Comparison of ENCODE assay signal across 20 cellular contexts in the genomic region with DNA sequence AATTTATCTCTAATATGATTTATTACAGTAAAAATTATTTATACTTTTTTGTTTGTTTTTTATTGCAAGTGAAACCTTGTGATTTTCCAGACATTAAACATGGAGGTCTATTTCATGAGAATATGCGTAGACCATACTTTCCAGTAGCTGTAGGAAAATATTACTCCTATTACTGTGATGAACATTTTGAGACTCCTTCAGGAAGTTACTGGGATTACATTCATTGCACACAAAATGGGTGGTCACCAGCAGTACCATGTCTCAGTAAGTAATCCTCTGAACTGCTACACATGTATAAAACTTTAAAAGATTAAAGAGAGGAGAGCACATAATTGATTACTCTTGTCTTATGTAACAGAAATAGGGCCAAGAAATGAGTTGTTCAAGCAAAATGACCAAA. TPM values are rescaled to one million over a fixed set of nuclear protein-coding genes. Genes with fewer than 3 reads are reported as not detected.
"Had no signal": no experiment of that assay in that cellular context is flagged by ENCODE, and none has a peak within 500 bp of the region (broad histone marks: within the 10 kb centered on the region; RNA-seq: fewer than 3 reads in every experiment).

No MANE protein-coding gene starts in this region.

- FAIRE-seq: endothelial cell of umbilical vein had no signal

- H3K27ac Mint-ChIP-seq: activated CD8-positive, alpha-beta memory T cell treated with anti-CD3 and anti-CD28 coated beads, Interleukin-2, amount 10 ng/mL, durations not matched to agents 7 days and 5 days; activated naive CD8-positive, alpha-beta T cell treated with anti-CD3 and anti-CD28 coated beads for 36 hours; activated T-cell treated with anti-CD3 and anti-CD28 coated beads, Interleukin-2, amount 50 U/mL, for 24 hours; nephron; stimulated activated naive B cell treated with anti-CD40 and anti-IgM and Interleukin-4, amounts not matched to agents 10 μg/mL and 1 μg/mL and 100 μg/mL, for 72 hours had no signal

- DNase-seq: activated CD4-positive, alpha-beta T cell treated with anti-CD3 and anti-CD28 coated beads, Interleukin-2, amount 50 U/mL, for 4 hours; activated CD4-positive, CD25-positive, alpha-beta regulatory T cell treated with anti-CD3 and anti-CD28 coated beads, Interleukin-2, amount 50 U/mL, for 72 hours; activated CD8-positive, alpha-beta memory T cell treated with anti-CD3 and anti-CD28 coated beads, Interleukin-2, amount 10 ng/mL, durations not matched to agents 7 days and 5 days; activated gamma-delta T cell treated with Interleukin-2 at 50 U/mL for 16 hours; activated naive CD8-positive, alpha-beta T cell treated with anti-CD3 and anti-CD28 coated beads for 36 hours; activated T-cell treated with anti-CD3 and anti-CD28 coated beads, Interleukin-2, amount 50 U/mL, for 24 hours; heart right ventricle; islet precursor cell; mammary epithelial cell; sigmoid colon; stimulated activated CD4-positive, alpha-beta T cell treated with anti-CD3 and anti-CD28 coated beads, Interleukin-2, amount 100 ng/mL, for 24 hours; stimulated activated naive B cell treated with anti-CD40 and anti-IgM and Interleukin-4, amounts not matched to agents 10 μg/mL and 1 μg/mL and 100 μg/mL, for 72 hours had no signal

- H3K27me3 ChIP-seq: heart right ventricle, sigmoid colon, tibial nerve had no signal

- H3K9me3 Mint-ChIP-seq: activated T-cell treated with anti-CD3 and anti-CD28 coated beads, Interleukin-2, amount 50 U/mL, for 24 hours; nephron had no signal

- H3K4me3 ChIP-seq: heart right ventricle, sigmoid colon, tibial nerve had no signal

- ATAC-seq: activated CD8-positive, alpha-beta memory T cell treated with anti-CD3 and anti-CD28 coated beads, Interleukin-2, amount 10 ng/mL, durations not matched to agents 7 days and 5 days; heart right ventricle; left lobe of liver; stimulated activated naive B cell treated with anti-CD40 and anti-IgM and Interleukin-4, amounts not matched to agents 10 μg/mL and 1 μg/mL and 100 μg/mL, for 72 hours had no signal

- H3K36me3 ChIP-seq: heart right ventricle, sigmoid colon, tibial nerve had no signal

- H3K27me3 Mint-ChIP-seq: activated CD8-positive, alpha-beta memory T cell treated with anti-CD3 and anti-CD28 coated beads, Interleukin-2, amount 10 ng/mL, durations not matched to agents 7 days and 5 days; activated naive CD8-positive, alpha-beta T cell treated with anti-CD3 and anti-CD28 coated beads for 36 hours; activated T-cell treated with anti-CD3 and anti-CD28 coated beads, Interleukin-2, amount 50 U/mL, for 24 hours; stimulated activated naive B cell treated with anti-CD40 and anti-IgM and Interleukin-4, amounts not matched to agents 10 μg/mL and 1 μg/mL and 100 μg/mL, for 72 hours had no signal

- H3K27ac ChIP-seq: heart right ventricle, sigmoid colon, tibial nerve had no signal

- H3K4me3 Mint-ChIP-seq: activated CD8-positive, alpha-beta memory T cell treated with anti-CD3 and anti-CD28 coated beads, Interleukin-2, amount 10 ng/mL, durations not matched to agents 7 days and 5 days; activated naive CD8-positive, alpha-beta T cell treated with anti-CD3 and anti-CD28 coated beads for 36 hours; activated T-cell treated with anti-CD3 and anti-CD28 coated beads, Interleukin-2, amount 50 U/mL, for 24 hours; nephron; stimulated activated naive B cell treated with anti-CD40 and anti-IgM and Interleukin-4, amounts not matched to agents 10 μg/mL and 1 μg/mL and 100 μg/mL, for 72 hours had no signal

- H3K4me1 Mint-ChIP-seq: activated CD8-positive, alpha-beta memory T cell treated with anti-CD3 and anti-CD28 coated beads, Interleukin-2, amount 10 ng/mL, durations not matched to agents 7 days and 5 days; stimulated activated naive B cell treated with anti-CD40 and anti-IgM and Interleukin-4, amounts not matched to agents 10 μg/mL and 1 μg/mL and 100 μg/mL, for 72 hours had no signal

- H3K4me1 ChIP-seq: heart right ventricle, sigmoid colon, tibial nerve had no signal

- H3K36me3 Mint-ChIP-seq: activated CD8-positive, alpha-beta memory T cell treated with anti-CD3 and anti-CD28 coated beads, Interleukin-2, amount 10 ng/mL, durations not matched to agents 7 days and 5 days; activated naive CD8-positive, alpha-beta T cell treated with anti-CD3 and anti-CD28 coated beads for 36 hours; stimulated activated naive B cell treated with anti-CD40 and anti-IgM and Interleukin-4, amounts not matched to agents 10 μg/mL and 1 μg/mL and 100 μg/mL, for 72 hours had no signal

RNA-seq across cellular contexts. Expression of a gene that starts 4.5 kb away (rescaled TPM):
- total RNA-seq: activated CD8-positive, alpha-beta memory T cell treated with anti-CD3 and anti-CD28 coated beads, Interleukin-2, amount 10 ng/mL, durations not matched to agents 7 days and 5 days; activated naive CD8-positive, alpha-beta T cell treated with anti-CD3 and anti-CD28 coated beads for 36 hours; cerebellum; endothelial cell of umbilical vein; frontal cortex; pulmonary artery endothelial cell had no signal

RNA-seq across cellular contexts. Expression of a gene that starts 40.4 kb away (rescaled TPM):
- total RNA-seq: activated CD8-positive, alpha-beta memory T cell treated with anti-CD3 and anti-CD28 coated beads, Interleukin-2, amount 10 ng/mL, durations not matched to agents 7 days and 5 days; activated naive CD8-positive, alpha-beta T cell treated with anti-CD3 and anti-CD28 coated beads for 36 hours; cerebellum; endothelial cell of umbilical vein; heart right ventricle; mammary epithelial cell; osteoblast had no signal
